In genomic region chr12:99907210-99907609, GRCh38 we compare ENCODE assay signal across 23 cellular contexts.
"Had no signal": no experiment of that assay in that cellular context is flagged by ENCODE, and none has a peak within 500 bp of the region (broad histone marks: within the 10 kb centered on the region; RNA-seq: fewer than 3 reads in every experiment).

No MANE protein-coding gene starts in this region.

- H3K4me3 Mint-ChIP-seq: activated naive CD8-positive, alpha-beta T cell treated with anti-CD3 and anti-CD28 coated beads, Interleukin-2, amount 10 ng/mL, durations not matched to agents 7 days and 5 days; activated T-cell treated with anti-CD3 and anti-CD28 coated beads, Interleukin-2, amount 50 U/mL, for 24 hours; activated T-helper 17 cell treated with anti-CD3 and anti-CD28 coated beads, Interleukin-2, amount 50 U/mL, for 72 hours; effector memory CD8-positive, alpha-beta T cell; nephron; WTC11 had no signal

- H3K9me3 ChIP-seq: body of pancreas, esophagus muscularis mucosa, gastrocnemius medialis, thyroid gland had no signal

- DNase-seq: activated CD4-positive, alpha-beta T cell treated with anti-CD3 and anti-CD28 coated beads, Interleukin-2, amount 50 U/mL, for 4 hours; activated CD8-positive, alpha-beta memory T cell treated with anti-CD3 and anti-CD28 coated beads for 24 hours; activated CD8-positive, alpha-beta memory T cell treated with anti-CD3 and anti-CD28 coated beads, Interleukin-2, amount 50 U/mL, for 4 hours; activated naive CD4-positive, alpha-beta T cell treated with Interleukin-2 at 50 U/mL for 16 hours; activated naive CD8-positive, alpha-beta T cell treated with anti-CD3 and anti-CD28 coated beads, Interleukin-2, amount 10 ng/mL, durations not matched to agents 7 days and 5 days; activated T-cell treated with anti-CD3 and anti-CD28 coated beads, Interleukin-2, amount 50 U/mL, for 24 hours; body of pancreas; caudate nucleus; dorsolateral prefrontal cortex; effector memory CD8-positive, alpha-beta T cell; gastrocnemius medialis; hippocampal formation; left ventricle myocardium superior; mammary epithelial cell; stimulated activated CD4-positive, alpha-beta T cell treated with anti-CD3 and anti-CD28 coated beads, Interleukin-4, amount 100 ng/mL, for 1 hour; stimulated activated naive CD4-positive, alpha-beta T cell; T-helper 9 cell; thyroid gland had no signal

- H3K9me3 Mint-ChIP-seq: activated naive CD8-positive, alpha-beta T cell treated with anti-CD3 and anti-CD28 coated beads, Interleukin-2, amount 10 ng/mL, durations not matched to agents 7 days and 5 days; activated T-cell treated with anti-CD3 and anti-CD28 coated beads, Interleukin-2, amount 50 U/mL, for 24 hours; activated T-helper 17 cell treated with anti-CD3 and anti-CD28 coated beads, Interleukin-2, amount 50 U/mL, for 72 hours; nephron; WTC11 had no signal

- H3K4me1 ChIP-seq: body of pancreas had no signal

- H3K27ac ChIP-seq: body of pancreas, dorsolateral prefrontal cortex, esophagus muscularis mucosa, thyroid gland had no signal

- H3K27ac Mint-ChIP-seq: activated naive CD8-positive, alpha-beta T cell treated with anti-CD3 and anti-CD28 coated beads, Interleukin-2, amount 10 ng/mL, durations not matched to agents 7 days and 5 days; activated T-cell treated with anti-CD3 and anti-CD28 coated beads, Interleukin-2, amount 50 U/mL, for 24 hours; activated T-helper 17 cell treated with anti-CD3 and anti-CD28 coated beads, Interleukin-2, amount 50 U/mL, for 72 hours; effector memory CD8-positive, alpha-beta T cell; nephron; WTC11 had no signal

- H3K36me3 Mint-ChIP-seq: activated naive CD8-positive, alpha-beta T cell treated with anti-CD3 and anti-CD28 coated beads, Interleukin-2, amount 10 ng/mL, durations not matched to agents 7 days and 5 days; WTC11 had no signal

- H3K36me3 ChIP-seq: esophagus muscularis mucosa, gastrocnemius medialis, thyroid gland had no signal

- H3K4me1 Mint-ChIP-seq: activated naive CD8-positive, alpha-beta T cell treated with anti-CD3 and anti-CD28 coated beads, Interleukin-2, amount 10 ng/mL, durations not matched to agents 7 days and 5 days; activated T-helper 17 cell treated with anti-CD3 and anti-CD28 coated beads, Interleukin-2, amount 50 U/mL, for 72 hours; WTC11 had no signal

- H3K27me3 ChIP-seq: body of pancreas, dorsolateral prefrontal cortex, esophagus muscularis mucosa, gastrocnemius medialis, thyroid gland had no signal

- ATAC-seq: activated T-helper 17 cell treated with anti-CD3 and anti-CD28 coated beads, Interleukin-2, amount 50 U/mL, for 72 hours; body of pancreas; effector memory CD8-positive, alpha-beta T cell; gastrocnemius medialis; left ventricle myocardium superior; sciatic nerve; WTC11 had no signal

- H3K4me3 ChIP-seq: body of pancreas, dorsolateral prefrontal cortex, esophagus muscularis mucosa, gastrocnemius medialis, thyroid gland had no signal

- H3K27me3 Mint-ChIP-seq: activated naive CD8-positive, alpha-beta T cell treated with anti-CD3 and anti-CD28 coated beads, Interleukin-2, amount 10 ng/mL, durations not matched to agents 7 days and 5 days; activated T-cell treated with anti-CD3 and anti-CD28 coated beads, Interleukin-2, amount 50 U/mL, for 24 hours; activated T-helper 17 cell treated with anti-CD3 and anti-CD28 coated beads, Interleukin-2, amount 50 U/mL, for 72 hours; effector memory CD8-positive, alpha-beta T cell had no signal
